16 cellular contexts compared by ENCODE assay signal in the genomic region with DNA sequence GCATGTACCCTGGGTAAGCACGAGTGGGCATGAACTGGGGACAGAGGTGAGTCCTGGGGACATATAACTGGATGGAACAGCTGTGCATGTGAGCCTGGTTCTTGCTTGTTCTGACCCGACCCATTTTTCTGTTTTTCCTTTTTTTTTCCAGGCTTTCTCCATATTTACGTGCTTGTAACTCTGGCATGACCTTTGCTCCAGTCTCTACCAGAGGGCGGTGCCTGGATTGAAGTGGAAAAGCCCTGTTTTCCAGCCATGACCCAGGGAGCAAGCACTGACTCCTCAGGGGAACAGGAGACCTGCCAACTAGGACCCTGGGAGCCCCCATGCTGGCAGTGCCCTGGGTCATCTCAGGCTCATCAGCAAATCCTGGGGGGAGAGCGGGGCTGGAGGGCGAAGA. TPM values are rescaled to one million over a fixed set of nuclear protein-coding genes. Genes with fewer than 3 reads are reported as not detected.
DNase-seq lines count a peak whose midpoint lies in the region; ATAC-seq, FAIRE-seq and TF ChIP-seq lines count a peak whose summit lies in the region.
"Had no signal": no experiment of that assay in that cellular context is flagged by ENCODE, and none has a peak within 500 bp of the region (broad histone marks: within the 10 kb centered on the region; RNA-seq: fewer than 3 reads in every experiment).

No MANE protein-coding gene starts in this region.

- no peak overlapping the region for H3K4me3 Mint-ChIP-seq in CD4-positive, alpha-beta T cell
- no peak overlapping the region for H3K4me3 Mint-ChIP-seq in activated CD4-positive, alpha-beta T cell treated with anti-CD3 and anti-CD28 coated beads, Interleukin-2, amount 10 ng/mL, durations not matched to agents 24 days and 14 days
- H3K4me3 Mint-ChIP-seq: activated CD4-positive, alpha-beta T cell treated with anti-CD3 and anti-CD28 coated beads for 36 hours; CD8-positive, alpha-beta memory T cell; nephron progenitor cell had no signal

- H3K27me3 ChIP-seq in IMR-90 (ENCODE audit: control insufficient read depth, insufficient read depth, low read length) (no peaks in the 10 kb centered on the region), duodenal mucosa (ENCODE audit: control insufficient read depth in 1 of 2, insufficient read depth in 2 of 2, low read length in 2 of 2) (no peaks in the 10 kb centered on the region), small intestine (ENCODE audit: control insufficient read depth in 2 of 2, insufficient read depth in 2 of 2, low read length in 2 of 2) (no peaks in the 10 kb centered on the region)
- H3K27me3 ChIP-seq in CD4-positive, alpha-beta T cell (ENCODE audit: control insufficient read depth, insufficient read depth, low read length) = no peaks in the 10 kb centered on the region

- intact Hi-C loops in IMR-90 (cut with micrococcal nuclease) = no loop called here
- intact Hi-C loops in CD4-positive, alpha-beta T cell (cut with DNase I, micrococcal nuclease) = no loop called here
- intact Hi-C loops in activated CD4-positive, alpha-beta T cell treated with anti-CD3 and anti-CD28 coated beads, Interleukin-2, amount 10 ng/mL, durations not matched to agents 24 days and 14 days (cut with micrococcal nuclease) = no loop called here

- peak overlapping the region; percentile 71 for H2AK9ac ChIP-seq in IMR-90 (replicated peaks; ENCODE audit: low read depth, low read length, poor library complexity)

- 47% methylated on average over 4 of the region's 6 CpGs; no CpG with 5 or more reads in 1 of the 2 experiments for WGBS in IMR-90 (ENCODE audit: extremely low coverage in 2 of 2, insufficient read length in 1 of 2), 2 experiments
- 18 to 47% (median 46%) methylated on average over 6 of the region's 6 CpGs for WGBS in small intestine, 3 donors

- H3K9me3 ChIP-seq in IMR-90 (ENCODE audit: control insufficient read depth, insufficient read depth, low read length) = no peaks in the 10 kb centered on the region
- no peaks in the 10 kb centered on the region for H3K9me3 ChIP-seq in duodenal mucosa (ENCODE audit: control insufficient read depth in 1 of 2, low read length in 2 of 2)
- H3K9me3 ChIP-seq in small intestine (ENCODE audit: control insufficient read depth, low read depth) = no peaks in the 10 kb centered on the region
- no peaks in the 10 kb centered on the region for H3K9me3 ChIP-seq in CD4-positive, alpha-beta T cell (ENCODE audit: control insufficient read depth, low read length)

- H2BK20ac ChIP-seq in IMR-90 (ENCODE audit: low read depth, low read length) = no peak overlapping the region

- POLR2A ChIA-PET in IMR-90 (lab: Charles Lee; ENCODE audit: unreplicated experiment) = no interaction called here
- POLR2A ChIA-PET in CD4-positive, alpha-beta T cell (lab: Charles Lee) = no interaction called here

- CTCF ChIA-PET in IMR-90 (lab: Yijun Ruan, JAX) = no interaction called here
- CTCF ChIA-PET in CD4-positive, alpha-beta T cell (lab: Charles Lee) = interaction anchor here (1.0 kb wide), 1 partner anchor 23 kb away, joined by 5 read pairs; no protein-coding TSS in a partner anchor

- ATAC-seq in IMR-90 (ENCODE audit: low read depth) (no peak), left lobe of liver (peak; percentile 73)
- no peak for ATAC-seq in CD4-positive, alpha-beta T cell (ENCODE audit: poor library complexity)
- ATAC-seq: activated CD4-positive, alpha-beta T cell treated with anti-CD3 and anti-CD28 coated beads for 36 hours had no signal

- no peak for TF ChIP-seq RAD21 in IMR-90 (IDR thresholded peaks at IDR 0.05; ENCODE audit: low read length)

- H3K4ac ChIP-seq in IMR-90 (ENCODE audit: low read depth, low read length) = peak overlapping the region; percentile 24; the same call in 1 of the 2 replicates

- H3K27me3 Mint-ChIP-seq in CD4-positive, alpha-beta T cell = no peaks in the 10 kb centered on the region
- no peaks in the 10 kb centered on the region for H3K27me3 Mint-ChIP-seq in activated CD4-positive, alpha-beta T cell treated with anti-CD3 and anti-CD28 coated beads, Interleukin-2, amount 10 ng/mL, durations not matched to agents 24 days and 14 days
- H3K27me3 Mint-ChIP-seq: activated CD4-positive, alpha-beta T cell treated with anti-CD3 and anti-CD28 coated beads for 36 hours; progenitor cell of endocrine pancreas had no signal

- peaks cover 33% of the 10 kb centered on the region for H3K4me1 ChIP-seq in IMR-90 (ENCODE audit: control insufficient read depth, insufficient read depth, low read length)
- peaks cover 62 to 74% of the 10 kb centered on the region in 2 donors for H3K4me1 ChIP-seq in duodenal mucosa (ENCODE audit: control insufficient read depth in 1 of 2, insufficient read depth in 2 of 2, low read length in 2 of 2)
- H3K4me1 ChIP-seq in small intestine (ENCODE audit: control insufficient read depth in 2 of 2, insufficient read depth in 1 of 2, low read depth in 1 of 2, low read length in 1 of 2) = peaks cover 5 to 23% of the 10 kb centered on the region in 2 donors

- no peak overlapping the region for H3K23ac ChIP-seq in IMR-90 (ENCODE audit: low read depth, low read length)

- H3K18ac ChIP-seq in IMR-90 (ENCODE audit: low read depth, low read length) = peak overlapping the region; percentile 39

- H3K4me1 Mint-ChIP-seq in CD4-positive, alpha-beta T cell (ENCODE audit: low read depth) = peaks cover 40% of the 10 kb centered on the region
- peaks cover 7% of the 10 kb centered on the region for H3K4me1 Mint-ChIP-seq in activated CD4-positive, alpha-beta T cell treated with anti-CD3 and anti-CD28 coated beads, Interleukin-2, amount 10 ng/mL, durations not matched to agents 24 days and 14 days

- peak overlapping the region; percentile 50; the same call in 2 of the 3 replicates for H2BK15ac ChIP-seq in IMR-90 (ENCODE audit: low read depth, low read length)

- no peak overlapping the region for H2AFZ ChIP-seq in IMR-90 (replicated peaks; ENCODE audit: low read length, poor library complexity)

- H3K4me3 ChIP-seq in IMR-90 (ENCODE audit: insufficient read depth, low read depth, low read length) (no peak overlapping the region), duodenal mucosa (ENCODE audit: low read depth in 1 of 2, low read length in 2 of 2) (no peak overlapping the region), small intestine (ENCODE audit: low read depth in 1 of 2, low read length in 2 of 2) (no peak overlapping the region)

- no peak for DNase-seq in IMR-90
- peak; percentile 63 for DNase-seq in left lobe of liver (ENCODE audit: low spot score)
- DNase-seq in small intestine = peak; percentile 70
- no peak for DNase-seq in CD4-positive, alpha-beta T cell
- DNase-seq in H4 (ENCODE audit: low spot score) = no peak
- no peak for DNase-seq in effector CD8-positive, alpha-beta T cell (lab: John Stamatoyannopoulos, UW)
- no peak for DNase-seq in activated CD4-positive, alpha-beta T cell treated with anti-CD3 and anti-CD28 coated beads, Interleukin-2, amount 10 ng/mL, durations not matched to agents 24 days and 14 days
- DNase-seq: activated CD4-positive, alpha-beta T cell treated with anti-CD3 and anti-CD28 coated beads for 36 hours; amygdala; CD8-positive, alpha-beta memory T cell; cerebellar nuclear complex; Kasumi-1; NCI-H1105; nephron progenitor cell had no signal

- peaks cover 17 to 82% of the 10 kb centered on the region in 2 experiments for H3K79me1 ChIP-seq in IMR-90 (ENCODE audit: low read depth in 1 of 2, low read length in 2 of 2)

- H2AK5ac ChIP-seq in IMR-90 (ENCODE audit: low read depth, low read length) = peak overlapping the region; percentile 20; the same call in 1 of the 2 replicates

- dilution Hi-C loops in IMR-90 (cut with HindIII; ENCODE audit: low sequenced_read_pairs, unreplicated experiment) = no loop called here

- H3K36me3 ChIP-seq in IMR-90 (ENCODE audit: control insufficient read depth, insufficient read depth, low read length) (peaks cover 2% of the 10 kb centered on the region; the same call in 1 of the 2 replicates), duodenal mucosa (ENCODE audit: control insufficient read depth in 1 of 2, insufficient read depth in 2 of 2, low read length in 2 of 2) (peaks cover 4 to 12% of the 10 kb centered on the region in 2 donors), small intestine (ENCODE audit: control insufficient read depth in 2 of 2, insufficient read depth in 2 of 2, low read length in 2 of 2) (no peaks in the 10 kb centered on the region)

- no peaks in the 10 kb centered on the region for H3K9me3 Mint-ChIP-seq in CD4-positive, alpha-beta T cell
- H3K9me3 Mint-ChIP-seq in activated CD4-positive, alpha-beta T cell treated with anti-CD3 and anti-CD28 coated beads, Interleukin-2, amount 10 ng/mL, durations not matched to agents 24 days and 14 days = no peaks in the 10 kb centered on the region
- H3K9me3 Mint-ChIP-seq: CD8-positive, alpha-beta memory T cell; nephron progenitor cell had no signal

- peak overlapping the region; percentile 2; the same call in 1 of the 2 replicates for H3K9ac ChIP-seq in IMR-90 (ENCODE audit: low read depth, low read length)
- H3K9ac ChIP-seq in duodenal mucosa (ENCODE audit: low read depth in 1 of 2, low read length in 2 of 2) = peak overlapping the region; percentile 22 to 30

- H4K20me1 ChIP-seq in IMR-90 (ENCODE audit: insufficient read depth, low read length) = no peaks in the 10 kb centered on the region

- H3K36me3 Mint-ChIP-seq in CD4-positive, alpha-beta T cell (ENCODE audit: low read depth) = peaks cover 44% of the 10 kb centered on the region
- peaks cover 9% of the 10 kb centered on the region for H3K36me3 Mint-ChIP-seq in activated CD4-positive, alpha-beta T cell treated with anti-CD3 and anti-CD28 coated beads, Interleukin-2, amount 10 ng/mL, durations not matched to agents 24 days and 14 days (ENCODE audit: low read depth)

- TF ChIP-seq CTCF in IMR-90 (conservative IDR thresholded peaks at IDR 0.05; ENCODE audit: low read depth, low read length) = no peak
- no peak for TF ChIP-seq CTCF in CD4-positive, alpha-beta T cell (IDR thresholded peaks at IDR 0.05)

- no peak overlapping the region for H3K27ac Mint-ChIP-seq in CD4-positive, alpha-beta T cell
- H3K27ac Mint-ChIP-seq in activated CD4-positive, alpha-beta T cell treated with anti-CD3 and anti-CD28 coated beads, Interleukin-2, amount 10 ng/mL, durations not matched to agents 24 days and 14 days = no peak overlapping the region
- H3K27ac Mint-ChIP-seq: activated CD4-positive, alpha-beta T cell treated with anti-CD3 and anti-CD28 coated beads for 36 hours; nephron progenitor cell; progenitor cell of endocrine pancreas had no signal

- H3K27ac ChIP-seq in IMR-90 (ENCODE audit: insufficient read depth, low read length) (peak overlapping the region; percentile 76; the same call in 1 of the 2 replicates), duodenal mucosa (ENCODE audit: low read depth, low read length) (no peak overlapping the region), small intestine (ENCODE audit: low read depth in 1 of 2, low read length in 1 of 2) (peak overlapping the region; percentile 62 to 76)
- H3K27ac ChIP-seq in CD4-positive, alpha-beta T cell (ENCODE audit: low read depth, low read length) = no peak overlapping the region

- no peak overlapping the region for H3K56ac ChIP-seq in IMR-90 (ENCODE audit: extremely low read depth, insufficient read depth, low read length)

- no peak overlapping the region for H3K4me2 ChIP-seq in IMR-90 (ENCODE audit: low read depth, low read length)

- no peak for FAIRE-seq in small intestine (lab: Jason Lieb, UNC)

- H4K91ac ChIP-seq in IMR-90 (ENCODE audit: insufficient read depth, low read depth, low read length) = peak overlapping the region; percentile 13; the same call in 1 of the 2 replicates

- H3K9me1 ChIP-seq in IMR-90 (ENCODE audit: insufficient read depth, low read length) = peaks cover 37% of the 10 kb centered on the region

- no peak overlapping the region for H3K14ac ChIP-seq in IMR-90 (replicated peaks; ENCODE audit: low read depth, low read length)

- BruUV-seq in IMR-90 (replicated peaks; lab: Mats Ljungman, UMichigan) = no TSS peak

- peak overlapping the region; percentile 40 for H4K5ac ChIP-seq in IMR-90 (ENCODE audit: low read depth, low read length)

- H4K8ac ChIP-seq in IMR-90 (ENCODE audit: low read depth in 2 of 2, low read length in 2 of 2) = peak overlapping the region in 1 of 2 experiments; percentile 25; a peak in 1 of 4 replicates

- in situ Hi-C loops in IMR-90 (cut with MboI; ENCODE audit: low sequenced_read_pairs) = no loop called here

- TF ChIP-seq POLR2A in IMR-90 (IDR thresholded peaks at IDR 0.05; ENCODE audit: low read depth, low read length) = no peak

- H2BK5ac ChIP-seq in IMR-90 (ENCODE audit: low read depth, low read length, poor library complexity, severe bottlenecking) = peak overlapping the region; percentile 42

- H2BK120ac ChIP-seq in IMR-90 (ENCODE audit: low read depth, low read length) = 0 out of 2 replicates have a peak overlapping the region, but pooled peaks have one; percentile 3

RNA-seq across cellular contexts. Expression of a gene that starts 8.0 kb away (rescaled TPM):
- total RNA-seq in IMR-90 (2012; rRNA removed) = 11.7 and 15.2 TPM in 2 replicates
- polyA plus RNA-seq in IMR-90 (2012; rRNA removed) = 12.8 and 14.9 TPM in 2 replicates
- polyA plus RNA-seq in IMR-90 (2012; cell fraction: cytosol; rRNA removed) = 12.6 and 14.2 TPM in 2 replicates
- polyA plus RNA-seq in IMR-90 (2012; cell fraction: nucleus; rRNA removed; ENCODE audit: low replicate concordance) = 8.7 and 9.4 TPM in 2 replicates
- total RNA-seq in left lobe of liver = 8.3 TPM
- polyA plus RNA-seq in small intestine = 10 to 100 TPM; 40.4 to 50.0 (median 40.9) TPM
- 10 to 100 TPM; 23.6 to 24.8 TPM for total RNA-seq in CD4-positive, alpha-beta T cell
- total RNA-seq in H4 (2014; rRNA removed; shearing (Covaris generic)) = 22.8 and 23.7 TPM in 2 replicates
- total RNA-seq in activated CD4-positive, alpha-beta T cell treated with anti-CD3 and anti-CD28 coated beads, Interleukin-2, amount 10 ng/mL, durations not matched to agents 24 days and 14 days = 17.7 and 19.8 TPM in 2 replicates

Comparison
In these comparisons a context has a peak if more than half of its experiments do, and no peak if none do; other contexts are left out.
1. DNase-seq: peak in left lobe of liver (single experiment) and small intestine (single experiment); none in IMR-90 (single experiment), CD4-positive, alpha-beta T cell (0 of 10), H4 (single experiment), effector CD8-positive, alpha-beta T cell (single experiment) and activated CD4-positive, alpha-beta T cell treated with anti-CD3 and anti-CD28 coated beads, Interleukin-2, amount 10 ng/mL, durations not matched to agents 24 days and 14 days (single experiment).
2. H3K27ac ChIP-seq: peak in IMR-90 (single experiment) and small intestine (2 of 2); none in duodenal mucosa (single experiment) and CD4-positive, alpha-beta T cell (single experiment).